Comparison of ENCODE assay signal across 1 cellular context in genomic region chr16:49924078-49924477, GRCh38.
TF ChIP-seq lines count a peak whose summit lies in the region.

No MANE protein-coding gene starts in this region.

TF ChIP-seq in K562, 482 proteins besides CTCF, POLR2A, EP300 and RAD21 (continued from another document and continues in another):
- TF ChIP-seq THRAP3 (IDR thresholded peaks at IDR 0.05; ENCODE audit: borderline replicate concordance): no peak
- TF ChIP-seq, protein P1, sequence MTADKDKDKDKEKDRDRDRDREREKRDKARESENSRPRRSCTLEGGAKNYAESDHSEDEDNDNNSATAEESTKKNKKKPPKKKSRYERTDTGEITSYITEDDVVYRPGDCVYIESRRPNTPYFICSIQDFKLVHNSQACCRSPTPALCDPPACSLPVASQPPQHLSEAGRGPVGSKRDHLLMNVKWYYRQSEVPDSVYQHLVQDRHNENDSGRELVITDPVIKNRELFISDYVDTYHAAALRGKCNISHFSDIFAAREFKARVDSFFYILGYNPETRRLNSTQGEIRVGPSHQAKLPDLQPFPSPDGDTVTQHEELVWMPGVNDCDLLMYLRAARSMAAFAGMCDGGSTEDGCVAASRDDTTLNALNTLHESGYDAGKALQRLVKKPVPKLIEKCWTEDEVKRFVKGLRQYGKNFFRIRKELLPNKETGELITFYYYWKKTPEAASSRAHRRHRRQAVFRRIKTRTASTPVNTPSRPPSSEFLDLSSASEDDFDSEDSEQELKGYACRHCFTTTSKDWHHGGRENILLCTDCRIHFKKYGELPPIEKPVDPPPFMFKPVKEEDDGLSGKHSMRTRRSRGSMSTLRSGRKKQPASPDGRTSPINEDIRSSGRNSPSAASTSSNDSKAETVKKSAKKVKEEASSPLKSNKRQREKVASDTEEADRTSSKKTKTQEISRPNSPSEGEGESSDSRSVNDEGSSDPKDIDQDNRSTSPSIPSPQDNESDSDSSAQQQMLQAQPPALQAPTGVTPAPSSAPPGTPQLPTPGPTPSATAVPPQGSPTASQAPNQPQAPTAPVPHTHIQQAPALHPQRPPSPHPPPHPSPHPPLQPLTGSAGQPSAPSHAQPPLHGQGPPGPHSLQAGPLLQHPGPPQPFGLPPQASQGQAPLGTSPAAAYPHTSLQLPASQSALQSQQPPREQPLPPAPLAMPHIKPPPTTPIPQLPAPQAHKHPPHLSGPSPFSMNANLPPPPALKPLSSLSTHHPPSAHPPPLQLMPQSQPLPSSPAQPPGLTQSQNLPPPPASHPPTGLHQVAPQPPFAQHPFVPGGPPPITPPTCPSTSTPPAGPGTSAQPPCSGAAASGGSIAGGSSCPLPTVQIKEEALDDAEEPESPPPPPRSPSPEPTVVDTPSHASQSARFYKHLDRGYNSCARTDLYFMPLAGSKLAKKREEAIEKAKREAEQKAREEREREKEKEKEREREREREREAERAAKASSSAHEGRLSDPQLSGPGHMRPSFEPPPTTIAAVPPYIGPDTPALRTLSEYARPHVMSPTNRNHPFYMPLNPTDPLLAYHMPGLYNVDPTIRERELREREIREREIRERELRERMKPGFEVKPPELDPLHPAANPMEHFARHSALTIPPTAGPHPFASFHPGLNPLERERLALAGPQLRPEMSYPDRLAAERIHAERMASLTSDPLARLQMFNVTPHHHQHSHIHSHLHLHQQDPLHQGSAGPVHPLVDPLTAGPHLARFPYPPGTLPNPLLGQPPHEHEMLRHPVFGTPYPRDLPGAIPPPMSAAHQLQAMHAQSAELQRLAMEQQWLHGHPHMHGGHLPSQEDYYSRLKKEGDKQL (CRISPR knock-in tag; IDR thresholded peaks at IDR 0.05; ENCODE audit: borderline replicate concordance): no peak
- TF ChIP-seq ETV5 (CRISPR knock-in tag; IDR thresholded peaks at IDR 0.05; ENCODE audit: low read depth): no peak
- TF ChIP-seq STAT5B (CRISPR knock-in tag; IDR thresholded peaks at IDR 0.05): no peak
- peak; percentile 96 for TF ChIP-seq USF2 (CRISPR knock-in tag; IDR thresholded peaks at IDR 0.05)
- TF ChIP-seq FOS (IDR thresholded peaks at IDR 0.05; ENCODE audit: extremely low read depth, insufficient read length): peak; percentile 70
- TF ChIP-seq ZNF311 (CRISPR knock-in tag; IDR thresholded peaks at IDR 0.05): no peak
- no peak for TF ChIP-seq CC2D1A (IDR thresholded peaks at IDR 0.05)
- no peak for TF ChIP-seq ZFP30 (CRISPR knock-in tag; IDR thresholded peaks at IDR 0.05; ENCODE audit: borderline replicate concordance)
- no peak for TF ChIP-seq FOSL1 (tag; conservative IDR thresholded peaks at IDR 0.05)
- no peak for TF ChIP-seq RREB1 (CRISPR knock-in tag; IDR thresholded peaks at IDR 0.05)
- TF ChIP-seq KLF6 (CRISPR knock-in tag; IDR thresholded peaks at IDR 0.05; ENCODE audit: borderline replicate concordance): no peak
- no peak for TF ChIP-seq ELF4 (CRISPR knock-in tag; IDR thresholded peaks at IDR 0.05)
- no peak for TF ChIP-seq SMARCC2 (IDR thresholded peaks at IDR 0.05; ENCODE audit: low read depth)
- no peak for TF ChIP-seq EHMT2 (IDR thresholded peaks at IDR 0.05)
- TF ChIP-seq, protein P2, sequence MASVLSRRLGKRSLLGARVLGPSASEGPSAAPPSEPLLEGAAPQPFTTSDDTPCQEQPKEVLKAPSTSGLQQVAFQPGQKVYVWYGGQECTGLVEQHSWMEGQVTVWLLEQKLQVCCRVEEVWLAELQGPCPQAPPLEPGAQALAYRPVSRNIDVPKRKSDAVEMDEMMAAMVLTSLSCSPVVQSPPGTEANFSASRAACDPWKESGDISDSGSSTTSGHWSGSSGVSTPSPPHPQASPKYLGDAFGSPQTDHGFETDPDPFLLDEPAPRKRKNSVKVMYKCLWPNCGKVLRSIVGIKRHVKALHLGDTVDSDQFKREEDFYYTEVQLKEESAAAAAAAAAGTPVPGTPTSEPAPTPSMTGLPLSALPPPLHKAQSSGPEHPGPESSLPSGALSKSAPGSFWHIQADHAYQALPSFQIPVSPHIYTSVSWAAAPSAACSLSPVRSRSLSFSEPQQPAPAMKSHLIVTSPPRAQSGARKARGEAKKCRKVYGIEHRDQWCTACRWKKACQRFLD (CRISPR knock-in tag; IDR thresholded peaks at IDR 0.05): no peak
- TF ChIP-seq CBFA2T2 (conservative IDR thresholded peaks at IDR 0.05): peak; percentile 50
- TF ChIP-seq TOE1 (IDR thresholded peaks at IDR 0.05; ENCODE audit: borderline replicate concordance): peak; percentile 84; the same call in 1 of the 2 replicates
- TF ChIP-seq TOE1 (CRISPR knock-in tag; IDR thresholded peaks at IDR 0.05; ENCODE audit: borderline replicate concordance, low read depth): no peak
- TF ChIP-seq SP1 (CRISPR knock-in tag; IDR thresholded peaks at IDR 0.05): no peak
- no peak for TF ChIP-seq HMGN3 (IDR thresholded peaks at IDR 0.05; ENCODE audit: borderline replicate concordance, extremely low read depth, insufficient read length, low read depth, low read length)
- TF ChIP-seq TARDBP (IDR thresholded peaks at IDR 0.05): no peak
- no peak for TF ChIP-seq TBP (optimal IDR thresholded peaks at IDR 0.05; ENCODE audit: low read depth, low read length)
- no peak for TF ChIP-seq ARID4B (CRISPR knock-in tag; IDR thresholded peaks at IDR 0.05)
- TF ChIP-seq, protein P3, sequence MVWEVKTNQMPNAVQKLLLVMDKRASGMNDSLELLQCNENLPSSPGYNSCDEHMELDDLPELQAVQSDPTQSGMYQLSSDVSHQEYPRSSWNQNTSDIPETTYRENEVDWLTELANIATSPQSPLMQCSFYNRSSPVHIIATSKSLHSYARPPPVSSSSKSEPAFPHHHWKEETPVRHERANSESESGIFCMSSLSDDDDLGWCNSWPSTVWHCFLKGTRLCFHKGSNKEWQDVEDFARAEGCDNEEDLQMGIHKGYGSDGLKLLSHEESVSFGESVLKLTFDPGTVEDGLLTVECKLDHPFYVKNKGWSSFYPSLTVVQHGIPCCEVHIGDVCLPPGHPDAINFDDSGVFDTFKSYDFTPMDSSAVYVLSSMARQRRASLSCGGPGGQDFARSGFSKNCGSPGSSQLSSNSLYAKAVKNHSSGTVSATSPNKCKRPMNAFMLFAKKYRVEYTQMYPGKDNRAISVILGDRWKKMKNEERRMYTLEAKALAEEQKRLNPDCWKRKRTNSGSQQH (CRISPR knock-in tag; IDR thresholded peaks at IDR 0.05): no peak
- TF ChIP-seq MCM7 (IDR thresholded peaks at IDR 0.05): no peak
- no peak for TF ChIP-seq WHSC1 (IDR thresholded peaks at IDR 0.05; ENCODE audit: low read length)
- no peak for TF ChIP-seq ZNF3 (CRISPR knock-in tag; IDR thresholded peaks at IDR 0.05)
- no peak for TF ChIP-seq TAF1 (IDR thresholded peaks at IDR 0.05; ENCODE audit: control insufficient read depth, extremely low read depth, insufficient read depth, low read length, severe bottlenecking)
- TF ChIP-seq LCOR (CRISPR knock-in tag; IDR thresholded peaks at IDR 0.05): no peak
- TF ChIP-seq ZBTB1 (CRISPR knock-in tag; IDR thresholded peaks at IDR 0.05; ENCODE audit: borderline replicate concordance, low read depth): no peak
- no peak for TF ChIP-seq ZNF146 (CRISPR knock-in tag; IDR thresholded peaks at IDR 0.05; ENCODE audit: unreplicated experiment)
- TF ChIP-seq KLF13 (tag; IDR thresholded peaks at IDR 0.05; ENCODE audit: borderline replicate concordance, low read depth): no peak
- TF ChIP-seq XRCC5 (IDR thresholded peaks at IDR 0.05; ENCODE audit: low read depth, low read length): no peak
- TF ChIP-seq TAF15 (IDR thresholded peaks at IDR 0.05; ENCODE audit: low read depth, low read length): no peak
- TF ChIP-seq HDAC3 (IDR thresholded peaks at IDR 0.05; ENCODE audit: borderline replicate concordance, partially characterized antibody): no peak
- TF ChIP-seq MLLT1 (IDR thresholded peaks at IDR 0.05): no peak
- TF ChIP-seq RAD51 (IDR thresholded peaks at IDR 0.05; ENCODE audit: borderline replicate concordance, low read depth): peak; percentile 93
- no peak for TF ChIP-seq SMAD3 (CRISPR knock-in tag; conservative IDR thresholded peaks at IDR 0.05)
- TF ChIP-seq TFE3 (CRISPR knock-in tag; IDR thresholded peaks at IDR 0.05): peak; percentile 94
